Comparison of ENCODE assay signal across 1 cellular context in genomic region chr4:1410491-1411325, GRCh38.
A peak's percentile ranks its signal among the peaks of the same experiment; 100 is the strongest.
TF ChIP-seq lines count a peak whose summit lies in the region.

No MANE protein-coding gene starts in this region.

TF ChIP-seq in K562, 482 proteins besides CTCF, POLR2A, EP300 and RAD21 (continued from another document and continues in another):
- TF ChIP-seq ZNF407 (IDR thresholded peaks at IDR 0.05; ENCODE audit: low read depth) (no peak), FOXA1 (IDR thresholded peaks at IDR 0.05; ENCODE audit: borderline replicate concordance) (no peak), CBX2 (IDR thresholded peaks at IDR 0.05; ENCODE audit: insufficient read depth, low read length, poor library complexity, severe bottlenecking) (no peak), L3MBTL2 (IDR thresholded peaks at IDR 0.05) (no peak), MBD1 (CRISPR knock-in tag; IDR thresholded peaks at IDR 0.05) (no peak), MTA1 (IDR thresholded peaks at IDR 0.05; ENCODE audit: borderline replicate concordance) (0 out of 2 replicates have a peak, but pooled peaks have one; percentile 24), HINFP (tag; conservative IDR thresholded peaks at IDR 0.05; ENCODE audit: low read depth) (0 out of 2 replicates have a peak, but pooled peaks have one; percentile 49), MCM7 (IDR thresholded peaks at IDR 0.05) (no peak), CHAMP1 (IDR thresholded peaks at IDR 0.05) (peak; percentile 99), MLX (CRISPR knock-in tag; conservative IDR thresholded peaks at IDR 0.05) (peak in 1 of 2 experiments; percentile 100; a peak in 2 of 4 replicates), JUNB (CRISPR knock-in tag; conservative IDR thresholded peaks at IDR 0.05) (no peak), SRSF9 (IDR thresholded peaks at IDR 0.05; ENCODE audit: borderline replicate concordance, low read depth, low read length) (no peak), ELK1 (CRISPR knock-in tag; IDR thresholded peaks at IDR 0.05) (0 out of 2 replicates have a peak, but pooled peaks have one; percentile 80), CBFA2T3 (IDR thresholded peaks at IDR 0.05) (no peak), NFIC (IDR thresholded peaks at IDR 0.05) (peak; percentile 46), ZNF609 (CRISPR knock-in tag; IDR thresholded peaks at IDR 0.05; ENCODE audit: borderline replicate concordance) (peak; percentile 100), PREB (CRISPR knock-in tag; IDR thresholded peaks at IDR 0.05) (peak; percentile 100), CREB1 (IDR thresholded peaks at IDR 0.05) (no peak), CREB1 (CRISPR knock-in tag; IDR thresholded peaks at IDR 0.05) (peak; percentile 93), ZSCAN32 (CRISPR knock-in tag; IDR thresholded peaks at IDR 0.05) (0 out of 2 replicates have a peak, but pooled peaks have one; percentile 18), PRPF4 (IDR thresholded peaks at IDR 0.05; ENCODE audit: insufficient read depth, low read depth, low read length, poor library complexity, severe bottlenecking) (no peak), MIER1 (IDR thresholded peaks at IDR 0.05; ENCODE audit: low read depth) (peak; percentile 99), ETV5 (CRISPR knock-in tag; IDR thresholded peaks at IDR 0.05; ENCODE audit: low read depth) (peak; percentile 99), RAD51 (IDR thresholded peaks at IDR 0.05; ENCODE audit: borderline replicate concordance, low read depth) (no peak), ZC3H8 (IDR thresholded peaks at IDR 0.05) (no peak), CAMTA2 (CRISPR knock-in tag; conservative IDR thresholded peaks at IDR 0.05) (no peak), ERF (CRISPR knock-in tag; IDR thresholded peaks at IDR 0.05) (no peak), DPF2 (IDR thresholded peaks at IDR 0.05) (no peak), THAP7 (CRISPR knock-in tag; IDR thresholded peaks at IDR 0.05) (no peak), FIP1L1 (IDR thresholded peaks at IDR 0.05; ENCODE audit: low read depth, low read length, poor library complexity, severe bottlenecking) (peak; percentile 75), ZNF707 (CRISPR knock-in tag; conservative IDR thresholded peaks at IDR 0.05) (no peak), ZNF780A (CRISPR knock-in tag; IDR thresholded peaks at IDR 0.05) (no peak), ASH1L (IDR thresholded peaks at IDR 0.05; ENCODE audit: borderline replicate concordance, low read depth, partially characterized antibody) (no peak), OTX1 (CRISPR knock-in tag; IDR thresholded peaks at IDR 0.05) (no peak), ZFX (CRISPR knock-in tag; IDR thresholded peaks at IDR 0.05) (peak; percentile 90), SRSF7 (optimal IDR thresholded peaks at IDR 0.05; ENCODE audit: low read depth, low read length) (no peak)
